Comparison of ENCODE assay signal across 9 cellular contexts in the genomic region with DNA sequence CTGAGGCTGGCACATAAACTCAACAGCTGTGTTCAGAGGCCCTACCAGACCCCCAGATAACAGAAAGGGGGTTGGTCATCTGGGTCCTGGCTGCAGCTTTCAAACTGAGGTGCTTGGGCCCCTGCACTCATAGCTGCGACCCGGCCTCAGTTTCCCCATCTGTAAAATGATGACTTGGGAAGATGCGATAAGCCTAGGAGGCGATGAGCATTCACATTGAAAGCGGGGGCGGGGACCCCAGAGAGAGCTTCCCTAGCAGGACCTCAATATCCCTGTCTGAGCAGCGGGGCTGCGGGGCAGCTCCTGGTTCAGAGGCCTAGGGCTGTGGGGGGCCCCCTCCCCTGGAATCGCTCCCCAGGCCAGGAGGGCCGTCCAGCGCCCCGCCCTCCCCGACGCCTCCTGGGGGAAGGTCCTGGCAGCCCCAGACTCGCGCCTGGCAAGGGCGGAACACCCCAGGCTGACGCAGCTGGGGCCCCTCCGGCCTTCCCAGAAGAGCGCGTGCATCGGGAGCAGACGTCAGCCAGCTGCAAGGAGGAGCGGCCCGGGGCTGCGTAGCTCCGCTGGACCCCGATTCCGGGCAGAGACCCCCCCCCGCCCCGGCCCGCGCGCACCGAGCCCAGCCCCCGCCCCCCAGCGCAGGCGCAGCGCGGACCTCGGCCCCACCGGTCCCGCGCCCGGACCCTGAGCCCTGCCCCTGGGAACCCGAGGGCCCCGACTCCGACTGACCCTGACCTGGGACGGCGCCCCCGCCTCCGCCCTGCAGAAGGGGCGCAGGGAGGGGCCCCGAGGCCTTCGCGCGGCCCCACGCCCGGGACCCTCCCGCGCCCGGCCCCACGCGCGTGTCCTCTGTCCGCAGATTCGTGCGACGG. TPM values are rescaled to one million over a fixed set of nuclear protein-coding genes. Genes with fewer than 3 reads are reported as not detected.
DNase-seq lines count a peak whose midpoint lies in the region; FAIRE-seq and TF ChIP-seq lines count a peak whose summit lies in the region.
"Had no signal": no experiment of that assay in that cellular context is flagged by ENCODE, and none has a peak within 500 bp of the region (broad histone marks: within the 10 kb centered on the region; RNA-seq: fewer than 3 reads in every experiment).

No MANE protein-coding gene starts in this region.

- H4K91ac ChIP-seq in neuronal stem cell (ENCODE audit: low read depth, low read length, poor library complexity), result peak overlapping the region; percentile 85

- no peak overlapping the region for H3K27ac Mint-ChIP-seq in activated naive CD4-positive, alpha-beta T cell treated with anti-CD3 and anti-CD28 coated beads, Interleukin-2, amount 10 ng/mL, durations not matched to agents 7 days and 5 days

- H3K9me3 ChIP-seq in GM23248 (ENCODE audit: low read depth) (no peaks in the 10 kb centered on the region), MG63 (no peaks in the 10 kb centered on the region), neuronal stem cell (replicated peaks in 1 of 2; ENCODE audit: control insufficient read depth in 2 of 2, insufficient read depth in 1 of 2, low read depth in 1 of 2, low read length in 2 of 2) (no peaks in the 10 kb centered on the region)

- peak overlapping the region; percentile 57 for H2BK5ac ChIP-seq in neuronal stem cell (ENCODE audit: low read length)

- no peaks in the 10 kb centered on the region for H3K9me3 Mint-ChIP-seq in activated naive CD4-positive, alpha-beta T cell treated with anti-CD3 and anti-CD28 coated beads, Interleukin-2, amount 10 ng/mL, durations not matched to agents 7 days and 5 days

- H4K20me1 ChIP-seq in GM23248 (ENCODE audit: insufficient read depth), result no peaks in the 10 kb centered on the region

- peak overlapping the region; percentile 99 for H3K18ac ChIP-seq in neuronal stem cell (ENCODE audit: low read length)

- H3K27ac ChIP-seq in GM23248 (peak overlapping the region; percentile 83), neuronal stem cell (replicated peaks; ENCODE audit: low read length) (peak overlapping the region; percentile 89)

- H3K4me1 Mint-ChIP-seq in activated naive CD4-positive, alpha-beta T cell treated with anti-CD3 and anti-CD28 coated beads, Interleukin-2, amount 10 ng/mL, durations not matched to agents 7 days and 5 days, result peaks cover 12% of the 10 kb centered on the region

- H3K79me2 ChIP-seq in GM23248 (ENCODE audit: insufficient read depth), result peaks cover 19% of the 10 kb centered on the region; the same call in 1 of the 2 replicates

- no peaks in the 10 kb centered on the region; the same call in 1 of the 2 replicates for H3F3A ChIP-seq in GM23248 (ENCODE audit: insufficient read depth)

- H3K4me3 ChIP-seq in GM23248 (peak overlapping the region; percentile 75), MG63 (peak overlapping the region; percentile 58), neuronal stem cell (ENCODE audit: low read length in 2 of 2) (peak overlapping the region; percentile 71 to 97)

- H3K9ac ChIP-seq in GM23248, result peak overlapping the region; percentile 92
- peak overlapping the region; percentile 99 for H3K9ac ChIP-seq in neuronal stem cell (ENCODE audit: low read depth, low read length, poor library complexity)

- H4K8ac ChIP-seq in neuronal stem cell (ENCODE audit: low read depth, low read length), result no peak overlapping the region

- CTCF ChIA-PET in activated naive CD4-positive, alpha-beta T cell treated with anti-CD3 and anti-CD28 coated beads, Interleukin-2, amount 10 ng/mL, durations not matched to agents 7 days and 5 days (lab: Charles Lee), result interaction anchor here (0.6 to 1.5 kb wide), 4 partner anchors 16 to 1351 kb away, joined by 3 to 6 read pairs (median 4); partner anchors contain the start of gene RNF126

- H3K79me1 ChIP-seq in neuronal stem cell (ENCODE audit: low read depth, low read length), result peaks cover 6% of the 10 kb centered on the region

- no peak overlapping the region for H2BK12ac ChIP-seq in neuronal stem cell (ENCODE audit: low read length)

- H3K27me3 Mint-ChIP-seq in activated naive CD4-positive, alpha-beta T cell treated with anti-CD3 and anti-CD28 coated beads, Interleukin-2, amount 10 ng/mL, durations not matched to agents 7 days and 5 days, result peaks cover 48% of the 10 kb centered on the region

- H3K27me3 ChIP-seq in GM23248 (replicated peaks; ENCODE audit: insufficient read depth) (no peaks in the 10 kb centered on the region), MG63 (no peaks in the 10 kb centered on the region), neuronal stem cell (ENCODE audit: control insufficient read depth in 3 of 3, insufficient read depth in 3 of 3, low read depth in 1 of 3, low read length in 3 of 3) (peaks cover 2 to 18% (median 14%) of the 10 kb centered on the region in 3 experiments)

- H3K9me2 ChIP-seq in GM23248 (ENCODE audit: insufficient read depth), result no peaks in the 10 kb centered on the region

- H3K36me3 Mint-ChIP-seq in activated naive CD4-positive, alpha-beta T cell treated with anti-CD3 and anti-CD28 coated beads, Interleukin-2, amount 10 ng/mL, durations not matched to agents 7 days and 5 days, result no peaks in the 10 kb centered on the region

- peak overlapping the region; percentile 23 for H2AK5ac ChIP-seq in neuronal stem cell (ENCODE audit: low read depth, low read length)

- no peak for TF ChIP-seq CTCF in GM10266 (IDR thresholded peaks at IDR 0.05; ENCODE audit: control insufficient read depth, insufficient read depth, low read depth, missing control alignments)

- H2AFZ ChIP-seq in GM23248 (no peak overlapping the region), neuronal stem cell (ENCODE audit: low read length) (peak overlapping the region; percentile 92)

- no peak overlapping the region for H2BK15ac ChIP-seq in neuronal stem cell (ENCODE audit: low read length)

- in situ Hi-C loops in GM23248 (cut with MboI), result no loop called here

- H3K23ac ChIP-seq in neuronal stem cell (ENCODE audit: low read depth, low read length, poor library complexity), result peak overlapping the region; percentile 97

- peak overlapping the region; percentile 78 for H3K4me3 Mint-ChIP-seq in activated naive CD4-positive, alpha-beta T cell treated with anti-CD3 and anti-CD28 coated beads, Interleukin-2, amount 10 ng/mL, durations not matched to agents 7 days and 5 days

- peak overlapping the region; percentile 87 for H2BK120ac ChIP-seq in neuronal stem cell (ENCODE audit: low read depth, low read length)

- no peak for FAIRE-seq in frontal cortex (lab: Jason Lieb, UNC)

- H3K4me2 ChIP-seq in GM23248 (ENCODE audit: unreplicated experiment) (peak overlapping the region; percentile 64), neuronal stem cell (ENCODE audit: insufficient read depth, low read length, poor library complexity, severe bottlenecking) (peak overlapping the region; percentile 84)

- WGBS in GM23248 (ENCODE audit: low coverage in 1 of 2, low lambda C conversion rate in 2 of 2, missing lambda C conversion rate in 2 of 2), 2 experiments, result 5 to 13% methylated on average over 17 to 38 of the region's 69 CpGs
- no CpG with 5 or more reads among the region's 69 CpGs for WGBS in neuronal stem cell (ENCODE audit: extremely low coverage in 2 of 2, insufficient read length in 2 of 2, insufficient replicate concordance in 1 of 2), 2 donors

- no peak overlapping the region for H3K4ac ChIP-seq in neuronal stem cell (ENCODE audit: low read length)

- peaks cover 5% of the 10 kb centered on the region; the same call in 1 of the 2 replicates for H3K4me1 ChIP-seq in GM23248 (ENCODE audit: insufficient read depth)
- peaks cover 14 to 18% of the 10 kb centered on the region in 2 donors for H3K4me1 ChIP-seq in neuronal stem cell (ENCODE audit: control insufficient read depth in 2 of 2, insufficient read depth in 1 of 2, low read depth in 1 of 2, low read length in 2 of 2)

- H3K36me3 ChIP-seq in GM23248 (ENCODE audit: low read depth) (no peaks in the 10 kb centered on the region), MG63 (no peaks in the 10 kb centered on the region; the same call in 1 of the 2 replicates), neuronal stem cell (replicated peaks in 1 of 2; ENCODE audit: control insufficient read depth in 2 of 2, insufficient read depth in 2 of 2, low read length in 2 of 2) (no peaks in the 10 kb centered on the region)

- peak overlapping the region; percentile 99 for H3K14ac ChIP-seq in neuronal stem cell (ENCODE audit: low read length)

- DNase-seq in GM10266 (ENCODE audit: extremely low spot score) (peak; percentile 77), GM23248 (peak; percentile 90), MG63 (peak; percentile 74), frontal cortex (ENCODE audit: low spot score in 2 of 2) (peak; percentile 75), neuronal stem cell (ENCODE audit: low spot score) (no peak), NCI-H1436 (lab: John Stamatoyannopoulos, UW) (no peak), NCI-H187 treated with DMSO at 0.1 percent for 48 hours (lab: John Stamatoyannopoulos, UW) (no peak)
- DNase-seq in activated naive CD4-positive, alpha-beta T cell treated with anti-CD3 and anti-CD28 coated beads, Interleukin-2, amount 10 ng/mL, durations not matched to agents 7 days and 5 days, result peak; percentile 62

RNA-seq across cellular contexts. Expression of gene FSTL3, which starts 3.5 kb away (rescaled TPM):
- 97.3 and 100 TPM in 2 replicates for total RNA-seq in GM23248 (2014; rRNA removed; shearing (Covaris generic))
- 39.2 and 41.4 TPM in 2 replicates for polyA plus RNA-seq in GM23248 (2016; fragmentation: Nextera tagmentation; extraction: Ambion mirVana)
- 16.0 and 25.0 TPM in 2 replicates for total RNA-seq in MG63 (2014; rRNA removed; shearing (Covaris generic); ENCODE audit: low replicate concordance)
- 2.0 TPM for total RNA-seq in frontal cortex
- polyA plus RNA-seq in neuronal stem cell (2013, experiment 1 of 2), result 6.2 TPM
- 6.2 TPM for polyA plus RNA-seq in neuronal stem cell (2013, experiment 2 of 2)

RNA-seq across cellular contexts. Expression of gene PRSS57, which starts 15.6 kb away (rescaled TPM):
- not detected in 2 replicates for total RNA-seq in GM23248 (2014; rRNA removed; shearing (Covaris generic))
- polyA plus RNA-seq in GM23248 (2016; fragmentation: Nextera tagmentation; extraction: Ambion mirVana), result not detected in 2 replicates
- not detected in 2 replicates for total RNA-seq in MG63 (2014; rRNA removed; shearing (Covaris generic); ENCODE audit: low replicate concordance)
- total RNA-seq in frontal cortex, result not detected
- 0.03 TPM for polyA plus RNA-seq in neuronal stem cell (2013, experiment 1 of 2)
- polyA plus RNA-seq in neuronal stem cell (2013, experiment 2 of 2), result 0.06 TPM
- total RNA-seq: dermis microvascular lymphatic vessel endothelial cell had no signal

RNA-seq across cellular contexts. Expression of gene RNF126, which starts 16.6 kb away (rescaled TPM):
- total RNA-seq in GM23248 (2014; rRNA removed; shearing (Covaris generic)), result 71.3 and 72.4 TPM in 2 replicates
- 52.7 and 58.5 TPM in 2 replicates for polyA plus RNA-seq in GM23248 (2016; fragmentation: Nextera tagmentation; extraction: Ambion mirVana)
- 22.0 and 23.5 TPM in 2 replicates for total RNA-seq in MG63 (2014; rRNA removed; shearing (Covaris generic); ENCODE audit: low replicate concordance)
- total RNA-seq in frontal cortex, result 17.5 TPM
- 59.4 TPM for polyA plus RNA-seq in neuronal stem cell (2013, experiment 1 of 2)
- 57.6 TPM for polyA plus RNA-seq in neuronal stem cell (2013, experiment 2 of 2)

RNA-seq across cellular contexts. Expression of gene PALM, which starts 29.1 kb away (rescaled TPM):
- 2.5 and 2.7 TPM in 2 replicates for total RNA-seq in GM23248 (2014; rRNA removed; shearing (Covaris generic))
- 0.32 and 0.36 TPM in 2 replicates for polyA plus RNA-seq in GM23248 (2016; fragmentation: Nextera tagmentation; extraction: Ambion mirVana)
- total RNA-seq in MG63 (2014; rRNA removed; shearing (Covaris generic); ENCODE audit: low replicate concordance), result 9.3 and 10.5 TPM in 2 replicates
- 87.2 TPM for total RNA-seq in frontal cortex
- 66.5 TPM for polyA plus RNA-seq in neuronal stem cell (2013, experiment 1 of 2)
- polyA plus RNA-seq in neuronal stem cell (2013, experiment 2 of 2), result 68.9 TPM

RNA-seq across cellular contexts. Expression of gene FGF22, which starts 40.0 kb away (rescaled TPM):
- 0.13 and 1.2 TPM in 2 replicates for total RNA-seq in GM23248 (2014; rRNA removed; shearing (Covaris generic))
- not detected in 2 replicates for polyA plus RNA-seq in GM23248 (2016; fragmentation: Nextera tagmentation; extraction: Ambion mirVana)
- total RNA-seq in MG63 (2014; rRNA removed; shearing (Covaris generic); ENCODE audit: low replicate concordance), result not detected in 2 replicates
- total RNA-seq in frontal cortex, result under 0.01 TPM
- polyA plus RNA-seq in neuronal stem cell (2013, experiment 1 of 2), result 0.78 TPM
- polyA plus RNA-seq in neuronal stem cell (2013, experiment 2 of 2), result 0.66 TPM
- total RNA-seq: dermis microvascular lymphatic vessel endothelial cell had no signal

Comparison
In these comparisons a context has a peak if more than half of its experiments do, and no peak if none do; other contexts are left out.
1. DNase-seq: peak in GM10266 (single experiment), GM23248 (single experiment), MG63 (single experiment), activated naive CD4-positive, alpha-beta T cell treated with anti-CD3 and anti-CD28 coated beads, Interleukin-2, amount 10 ng/mL, durations not matched to agents 7 days and 5 days (single experiment) and frontal cortex (2 of 2); none in neuronal stem cell (single experiment), NCI-H1436 (single experiment) and NCI-H187 treated with DMSO at 0.1 percent for 48 hours (single experiment).
2. Peak in every context shown above with its lines, with median percentiles within 50 percentile points of each other: H3K4me3 ChIP-seq.